23 cellular contexts compared by ENCODE assay signal in genomic region chr1:214587165-214587564, GRCh38.
"Had no signal": no experiment of that assay in that cellular context is flagged by ENCODE, and none has a peak within 500 bp of the region (broad histone marks: within the 10 kb centered on the region; RNA-seq: fewer than 3 reads in every experiment).

No MANE protein-coding gene starts in this region.

- H3K4me1 ChIP-seq: adrenal gland, Peyer's patch had no signal

- H3K36me3 Mint-ChIP-seq: activated naive CD8-positive, alpha-beta T cell treated with anti-CD3 and anti-CD28 coated beads, Interleukin-2, amount 10 ng/mL, durations not matched to agents 7 days and 5 days had no signal

- H3K9me3 Mint-ChIP-seq: activated CD8-positive, alpha-beta T cell treated with anti-CD3 and anti-CD28 coated beads for 36 hours; activated naive CD8-positive, alpha-beta T cell treated with anti-CD3 and anti-CD28 coated beads, Interleukin-2, amount 10 ng/mL, durations not matched to agents 7 days and 5 days; T-helper 1 cell treated with Interleukin-12 subunit alpha and Interleukin-12 subunit beta and Interleukin-4 antibody, amounts not matched to agents 30 μg/mL and 1 μg/mL, for 36 hours had no signal

- H3K36me3 ChIP-seq: adrenal gland, Peyer's patch had no signal

- H3K27ac ChIP-seq: adrenal gland, Peyer's patch, RWPE1 had no signal

- ATAC-seq: activated CD4-positive, CD25-positive, alpha-beta regulatory T cell treated with anti-CD3 and anti-CD28 coated beads, Interleukin-2, amount 50 U/mL, for 24 hours; activated CD8-positive, alpha-beta T cell treated with anti-CD3 and anti-CD28 coated beads for 36 hours had no signal

- H3K4me3 ChIP-seq: adrenal gland, Peyer's patch had no signal

- H3K4me3 Mint-ChIP-seq: activated CD8-positive, alpha-beta T cell treated with anti-CD3 and anti-CD28 coated beads for 36 hours; activated naive CD8-positive, alpha-beta T cell treated with anti-CD3 and anti-CD28 coated beads, Interleukin-2, amount 10 ng/mL, durations not matched to agents 7 days and 5 days; T-helper 1 cell treated with Interleukin-12 subunit alpha and Interleukin-12 subunit beta and Interleukin-4 antibody, amounts not matched to agents 30 μg/mL and 1 μg/mL, for 36 hours had no signal

- H3K4me1 Mint-ChIP-seq: activated naive CD8-positive, alpha-beta T cell treated with anti-CD3 and anti-CD28 coated beads, Interleukin-2, amount 10 ng/mL, durations not matched to agents 7 days and 5 days had no signal

- H3K27me3 ChIP-seq: adrenal gland, Peyer's patch had no signal

- H3K27ac Mint-ChIP-seq: activated CD8-positive, alpha-beta T cell treated with anti-CD3 and anti-CD28 coated beads for 36 hours; activated naive CD8-positive, alpha-beta T cell treated with anti-CD3 and anti-CD28 coated beads, Interleukin-2, amount 10 ng/mL, durations not matched to agents 7 days and 5 days; T-helper 1 cell treated with Interleukin-12 subunit alpha and Interleukin-12 subunit beta and Interleukin-4 antibody, amounts not matched to agents 30 μg/mL and 1 μg/mL, for 36 hours had no signal

- H3K9me3 ChIP-seq: adrenal gland, Peyer's patch had no signal

- DNase-seq: activated CD4-positive, alpha-beta T cell treated with anti-CD3 and anti-CD28 coated beads for 4 hours; activated CD8-positive, alpha-beta memory T cell treated with anti-CD3 and anti-CD28 coated beads, Interleukin-2, amount 50 U/mL, for 48 hours; activated CD8-positive, alpha-beta T cell treated with anti-CD3 and anti-CD28 coated beads for 36 hours; activated naive CD4-positive, alpha-beta T cell treated with anti-CD3 and anti-CD28 coated beads, Interleukin-2, amount 50 U/mL, for 16 hours; activated naive CD8-positive, alpha-beta T cell treated with anti-CD3 and anti-CD28 coated beads, Interleukin-2, amount 10 ng/mL, durations not matched to agents 7 days and 5 days; activated T-cell treated with anti-CD3 and anti-CD28 coated beads, Interleukin-2, amount 50 U/mL, for 1 hour; adrenal gland; anterior cingulate cortex; cerebellar nuclear complex; Karpas-422; MM.1S; NCI-H146; NCI-H187 treated with DMSO at 0.1 percent for 48 hours; NCI-H2107; NCI-H226; NCI-H526; NK-92 treated with Interleukin-12 subunit alpha and Interleukin-12 subunit beta, amount 100 ng/mL, for 24 hours; OCI-M1; Peyer's patch; Right ventricle myocardium superior had no signal
